In the genomic region with DNA sequence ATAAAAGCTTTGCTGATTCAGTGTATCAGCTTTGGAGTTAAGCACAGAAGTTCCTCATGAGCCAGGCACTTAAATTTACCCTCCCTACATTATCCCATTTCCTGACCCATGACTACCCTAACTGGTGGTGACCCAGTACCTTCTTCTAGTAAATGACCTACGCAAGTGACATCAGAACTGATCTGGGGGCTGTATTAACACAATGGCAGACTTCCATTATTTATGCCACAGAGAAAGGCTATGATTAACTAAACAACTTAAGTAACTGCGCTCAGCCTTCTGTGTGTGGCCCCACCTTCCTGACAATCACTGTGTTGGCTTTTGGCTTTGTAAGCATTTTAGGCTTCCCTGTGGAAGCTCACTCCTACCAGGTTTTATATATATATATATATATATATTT, we compare ENCODE assay signal across 9 cellular contexts. TPM values are rescaled to one million over a fixed set of nuclear protein-coding genes. Genes with fewer than 3 reads are reported as not detected.
DNase-seq lines count a peak whose midpoint lies in the region; ATAC-seq, FAIRE-seq and TF ChIP-seq lines count a peak whose summit lies in the region.
"Had no signal": no experiment of that assay in that cellular context is flagged by ENCODE, and none has a peak within 500 bp of the region (broad histone marks: within the 10 kb centered on the region; RNA-seq: fewer than 3 reads in every experiment).

No MANE protein-coding gene starts in this region.

- H3K9me3 Mint-ChIP-seq in activated T-helper 17 cell treated with anti-CD3 and anti-CD28 coated beads, Interleukin-2, amount 50 U/mL, for 72 hours: no peaks in the 10 kb centered on the region

- H3K27me3 Mint-ChIP-seq in activated T-helper 17 cell treated with anti-CD3 and anti-CD28 coated beads, Interleukin-2, amount 50 U/mL, for 72 hours: peaks cover 30% of the 10 kb centered on the region

- peaks cover 64% of the 10 kb centered on the region for H3K79me2 ChIP-seq in keratinocyte (ENCODE audit: control insufficient read depth, insufficient read depth, low read length)

- H2AFZ ChIP-seq in keratinocyte (ENCODE audit: control insufficient read depth, low read length): no peak overlapping the region

- H3K4me3 ChIP-seq in GM12865 (ENCODE audit: low read depth, low read length) (peak overlapping the region; percentile 99), keratinocyte (ENCODE audit: control insufficient read depth in 2 of 3, extremely low read depth in 1 of 3, insufficient read depth in 2 of 3, low read depth in 1 of 3, low read length in 3 of 3) (peak overlapping the region; percentile 58 to 96 (median 73))
- no peak overlapping the region for H3K4me3 ChIP-seq in effector memory CD4-positive, alpha-beta T cell (ENCODE audit: insufficient read depth, low read depth, low read length, poor library complexity, severe bottlenecking)

- H3K36me3 ChIP-seq in keratinocyte (ENCODE audit: control insufficient read depth in 2 of 2, extremely low read depth in 1 of 2, insufficient read depth in 2 of 2, low read length in 2 of 2): no peaks in the 10 kb centered on the region
- H3K36me3 ChIP-seq in effector memory CD4-positive, alpha-beta T cell (ENCODE audit: control insufficient read depth, insufficient read depth, low read length): no peaks in the 10 kb centered on the region
- H3K36me3 ChIP-seq: neutrophil had no signal

- peaks cover 26% of the 10 kb centered on the region for H3K36me3 Mint-ChIP-seq in activated T-helper 17 cell treated with anti-CD3 and anti-CD28 coated beads, Interleukin-2, amount 50 U/mL, for 72 hours (ENCODE audit: low read depth)

- peak overlapping the region; percentile 5 for H3K27ac ChIP-seq in keratinocyte (ENCODE audit: control insufficient read depth, insufficient read depth, low read length)
- H3K27ac ChIP-seq in effector memory CD4-positive, alpha-beta T cell (ENCODE audit: insufficient read depth, low read length, poor library complexity, severe bottlenecking): no peak overlapping the region
- H3K27ac ChIP-seq: neutrophil had no signal

- peak overlapping the region; percentile 96 for H3K4me2 ChIP-seq in keratinocyte (ENCODE audit: control insufficient read depth, extremely low read depth, insufficient read depth, low read depth, low read length)

- DNase-seq in A172 (ENCODE audit: low spot score) (peak; percentile 59), GM12865 (ENCODE audit: low read depth) (peak; percentile 36), keratinocyte (ENCODE audit: low read depth, low spot score) (no peak), T1000 (lab: John Stamatoyannopoulos, UW) (no peak)
- no peak for DNase-seq in effector memory CD4-positive, alpha-beta T cell

- no peaks in the 10 kb centered on the region for H3K9me1 ChIP-seq in keratinocyte (ENCODE audit: control insufficient read depth, extremely low read depth, insufficient read depth, low read length)

- H3K27me3 ChIP-seq in keratinocyte (ENCODE audit: control insufficient read depth, extremely low read depth, insufficient read depth, low read length): no peaks in the 10 kb centered on the region
- H3K27me3 ChIP-seq in effector memory CD4-positive, alpha-beta T cell (replicated peaks; ENCODE audit: control insufficient read depth, insufficient read depth, low read length, poor library complexity, severe bottlenecking): no peaks in the 10 kb centered on the region

- peak overlapping the region; percentile 99 for H3K27ac Mint-ChIP-seq in activated T-helper 17 cell treated with anti-CD3 and anti-CD28 coated beads, Interleukin-2, amount 50 U/mL, for 72 hours

- FAIRE-seq in keratinocyte (lab: Jason Lieb, UNC): no peak

- peak; percentile 8 for ATAC-seq in activated T-helper 17 cell treated with anti-CD3 and anti-CD28 coated beads, Interleukin-2, amount 50 U/mL, for 72 hours (replicated peaks)
- ATAC-seq in HG02970 (IDR thresholded peaks at IDR 0.05; ENCODE audit: low FRiP score, unreplicated experiment) (no peak), HG03520 (IDR thresholded peaks at IDR 0.05; ENCODE audit: unreplicated experiment) (no peak)

- H3K4me3 Mint-ChIP-seq in activated T-helper 17 cell treated with anti-CD3 and anti-CD28 coated beads, Interleukin-2, amount 50 U/mL, for 72 hours: peak overlapping the region; percentile 99

- peaks cover 4% of the 10 kb centered on the region for H3K4me1 Mint-ChIP-seq in activated T-helper 17 cell treated with anti-CD3 and anti-CD28 coated beads, Interleukin-2, amount 50 U/mL, for 72 hours

- H4K20me1 ChIP-seq in keratinocyte (ENCODE audit: control insufficient read depth, extremely low read depth, insufficient read depth, low read length): no peaks in the 10 kb centered on the region

- H3K4me1 ChIP-seq in keratinocyte (ENCODE audit: control insufficient read depth, extremely low read depth, insufficient read depth, low read length): peaks cover 19% of the 10 kb centered on the region
- H3K4me1 ChIP-seq in effector memory CD4-positive, alpha-beta T cell (ENCODE audit: control insufficient read depth, insufficient read depth, low read length, poor library complexity, severe bottlenecking): no peaks in the 10 kb centered on the region

- TF ChIP-seq CTCF in GM12865 (IDR thresholded peaks at IDR 0.05; ENCODE audit: insufficient read depth, low read depth, low read length, missing control alignments): no peak
- TF ChIP-seq CTCF in keratinocyte (optimal IDR thresholded peaks at IDR 0.05 in 1 of 3, IDR thresholded peaks at IDR 0.05 in 1 of 3, conservative IDR thresholded peaks at IDR 0.05 in 1 of 3; ENCODE audit: extremely low read depth in 1 of 3, insufficient read depth in 2 of 3, low read length in 3 of 3): no peak

- no peaks in the 10 kb centered on the region for H3K9me3 ChIP-seq in keratinocyte (ENCODE audit: control insufficient read depth, low read depth, low read length)
- no peaks in the 10 kb centered on the region for H3K9me3 ChIP-seq in effector memory CD4-positive, alpha-beta T cell (ENCODE audit: control insufficient read depth, low read length)
- H3K9me3 ChIP-seq: neutrophil had no signal

- dilution Hi-C loops in keratinocyte (cut with MboI; ENCODE audit: extremely low pct_ligation_motif_present, low sequenced_read_pairs): no loop called here

- peak overlapping the region; percentile 94 for H3K9ac ChIP-seq in keratinocyte (ENCODE audit: control insufficient read depth, extremely low read depth, insufficient read depth, low read length)

RNA-seq across cellular contexts. Expression of gene MB21D2, which starts 1.9 kb away (rescaled TPM):
- 85.0 and 99.1 TPM in 2 replicates for total RNA-seq in A172 (2014; rRNA removed; shearing (Covaris generic))
- total RNA-seq in activated T-helper 17 cell treated with anti-CD3 and anti-CD28 coated beads, Interleukin-2, amount 50 U/mL, for 72 hours: 10 to 100 TPM; 13.4 to 13.9 TPM
- 5.5 to 9.0 TPM (median 8.8 TPM) in 3 replicates for polyA plus RNA-seq in keratinocyte
- 0.84 TPM for polyA plus RNA-seq in keratinocyte (2011; ENCODE audit: low read depth)
- 4.5 and 5.8 TPM in 2 replicates for polyA plus RNA-seq in keratinocyte (2011; cell fraction: cytosol; rRNA removed)
- 7.0 and 7.2 TPM in 2 replicates for polyA plus RNA-seq in keratinocyte (2011; cell fraction: nucleus; rRNA removed)
- 3.7 and 7.1 TPM in 2 replicates for polyA plus RNA-seq in keratinocyte (2012; ENCODE audit: low replicate concordance)
- polyA minus RNA-seq in keratinocyte: 10.9 to 13.4 TPM (median 12.3 TPM) in 3 replicates
- 7.5 TPM for polyA minus RNA-seq in keratinocyte (2011; cell fraction: cytosol; rRNA and poly(A)+ RNA removed)
- 6.9 and 11.7 TPM in 2 replicates for polyA minus RNA-seq in keratinocyte (2011; cell fraction: nucleus; rRNA and poly(A)+ RNA removed)

Comparison
In these comparisons a context has a peak if more than half of its experiments do, and no peak if none do; other contexts are left out.
1. DNase-seq: peak in A172 (single experiment) and GM12865 (single experiment); none in keratinocyte (single experiment), T1000 (single experiment) and effector memory CD4-positive, alpha-beta T cell (0 of 3).